17 cellular contexts compared by ENCODE assay signal in genomic region chr1:222586842-222587241, GRCh38. TPM values are rescaled to one million over a fixed set of nuclear protein-coding genes. Genes with fewer than 3 reads are reported as not detected.
DNase-seq lines count a peak whose midpoint lies in the region; ATAC-seq and TF ChIP-seq lines count a peak whose summit lies in the region.
"Had no signal": no experiment of that assay in that cellular context is flagged by ENCODE, and none has a peak within 500 bp of the region (broad histone marks: within the 10 kb centered on the region; RNA-seq: fewer than 3 reads in every experiment).

No MANE protein-coding gene starts in this region.

- peaks cover 54% of the 10 kb centered on the region for H3K4me1 ChIP-seq in Loucy (ENCODE audit: insufficient read depth, low read length, poor library complexity, severe bottlenecking)

- H3K9me3 Mint-ChIP-seq in stimulated activated naive CD8-positive, alpha-beta T cell treated with anti-CD3 and anti-CD28 coated beads, Interleukin-15, amount 100 ng/mL, for 72 hours, result no peaks in the 10 kb centered on the region
- H3K9me3 Mint-ChIP-seq in brain (peaks cover 0 to 2% (median 0%) of the 10 kb centered on the region in 5 experiments), endothelial cell (ENCODE audit: unreplicated experiment) (no peaks in the 10 kb centered on the region)

- no peaks in the 10 kb centered on the region for H3K9me2 ChIP-seq in Loucy (replicated peaks; ENCODE audit: low read depth, low read length)

- TF ChIP-seq CTCF in Loucy (conservative IDR thresholded peaks at IDR 0.05; ENCODE audit: low read length) (no peak), brain (conservative IDR thresholded peaks at IDR 0.05) (no peak), endothelial cell (IDR thresholded peaks at IDR 0.05; ENCODE audit: unreplicated experiment) (no peak)

- peaks cover 15% of the 10 kb centered on the region for H3K36me3 ChIP-seq in Loucy (ENCODE audit: insufficient read depth, low read length)

- peak overlapping the region; percentile 15 for H3K9ac ChIP-seq in Loucy (ENCODE audit: low read depth, low read length, poor library complexity, severe bottlenecking)

- peak; percentile 53 for ATAC-seq in stimulated activated naive CD8-positive, alpha-beta T cell treated with anti-CD3 and anti-CD28 coated beads, Interleukin-15, Interleukin-2, amounts not matched to agents 100 U/mL and 50 U/mL, for 24 hours
- no peak for ATAC-seq in stimulated activated naive CD8-positive, alpha-beta T cell treated with anti-CD3 and anti-CD28 coated beads, Interleukin-15, amount 100 ng/mL, for 72 hours
- ATAC-seq: HepG2 had no signal

- peak overlapping the region in 1 of 2 donors; percentile 42 for H3K4me3 Mint-ChIP-seq in stimulated activated naive CD8-positive, alpha-beta T cell treated with anti-CD3 and anti-CD28 coated beads, Interleukin-15, amount 100 ng/mL, for 72 hours
- H3K4me3 Mint-ChIP-seq in brain (peak overlapping the region in 4 of 5 experiments; percentile 11 to 62 (median 54)), endothelial cell (ENCODE audit: unreplicated experiment) (no peak overlapping the region)

- H3K27ac Mint-ChIP-seq in stimulated activated naive CD8-positive, alpha-beta T cell treated with anti-CD3 and anti-CD28 coated beads, Interleukin-15, amount 100 ng/mL, for 72 hours, result no peak overlapping the region
- H3K27ac Mint-ChIP-seq in brain (no peak overlapping the region), endothelial cell (ENCODE audit: unreplicated experiment) (no peak overlapping the region)

- H3K9me3 ChIP-seq in Loucy (ENCODE audit: insufficient read depth, low read depth, low read length), result no peaks in the 10 kb centered on the region
- H3K9me3 ChIP-seq: Caco-2, SJSA1 had no signal

- H3K27me3 Mint-ChIP-seq in stimulated activated naive CD8-positive, alpha-beta T cell treated with anti-CD3 and anti-CD28 coated beads, Interleukin-15, amount 100 ng/mL, for 72 hours, result no peaks in the 10 kb centered on the region
- H3K27me3 Mint-ChIP-seq in brain, result peaks cover 11% of the 10 kb centered on the region
- H3K27me3 Mint-ChIP-seq in endothelial cell (ENCODE audit: unreplicated experiment), result peaks cover 1% of the 10 kb centered on the region

- H2AFZ ChIP-seq in Loucy (ENCODE audit: low read length), result no peak overlapping the region

- H3K36me3 Mint-ChIP-seq in brain (peaks cover 49% of the 10 kb centered on the region), endothelial cell (ENCODE audit: low read depth, unreplicated experiment) (peaks cover 4% of the 10 kb centered on the region)

- H4K20me1 ChIP-seq in Loucy (ENCODE audit: insufficient read depth, low read length, poor library complexity, severe bottlenecking), result peaks cover 10% of the 10 kb centered on the region

- peaks cover 62% of the 10 kb centered on the region for H3K79me2 ChIP-seq in Loucy (ENCODE audit: insufficient read depth, low read length)

- peak overlapping the region; percentile 36 for H3K4me3 ChIP-seq in Loucy (ENCODE audit: low read length, poor library complexity, severe bottlenecking)
- H3K4me3 ChIP-seq: SJSA1 had no signal

- H3K4me1 Mint-ChIP-seq in stimulated activated naive CD8-positive, alpha-beta T cell treated with anti-CD3 and anti-CD28 coated beads, Interleukin-15, amount 100 ng/mL, for 72 hours, result peaks cover 58% of the 10 kb centered on the region
- peaks cover 73% of the 10 kb centered on the region for H3K4me1 Mint-ChIP-seq in brain
- H3K4me1 Mint-ChIP-seq in endothelial cell (ENCODE audit: unreplicated experiment), result peaks cover 13% of the 10 kb centered on the region

- H3K4me2 ChIP-seq in Loucy (ENCODE audit: low read depth, low read length, poor library complexity, severe bottlenecking), result peak overlapping the region; percentile 91

- H3K27me3 ChIP-seq in Loucy (ENCODE audit: insufficient read depth, low read length, poor library complexity, severe bottlenecking), result peaks cover 18% of the 10 kb centered on the region
- H3K27me3 ChIP-seq: SJSA1 had no signal

- no peaks in the 10 kb centered on the region for H3F3A ChIP-seq in Loucy (ENCODE audit: low read depth)

- DNase-seq in stimulated activated naive CD8-positive, alpha-beta T cell treated with anti-CD3 and anti-CD28 coated beads, Interleukin-15, Interleukin-2, amounts not matched to agents 100 U/mL and 50 U/mL, for 24 hours, result no peak
- no peak for DNase-seq in stimulated activated naive CD8-positive, alpha-beta T cell treated with anti-CD3 and anti-CD28 coated beads, Interleukin-15, amount 100 ng/mL, for 72 hours
- DNase-seq in endothelial cell (ENCODE audit: low spot score), result no peak
- no peak for DNase-seq in HT-29 (ENCODE audit: low spot score)
- no peak for DNase-seq in NCI-H2081 (lab: John Stamatoyannopoulos, UW)
- DNase-seq: Caco-2, DMS53, H7, MV-4-11, NCI-H1417 treated with DMSO at 0.1 percent for 48 hours, NCI-H2029 treated with DMSO at 0.1 percent for 48 hours, NCI-H524, OCI-M1 had no signal

RNA-seq across cellular contexts. Expression of gene TAF1A, which starts 2.9 kb away (rescaled TPM):
- 3.9 TPM for polyA plus RNA-seq in brain (ENCODE audit: insufficient read depth, low read depth, low replicate concordance)
- total RNA-seq in endothelial cell (ENCODE audit: unreplicated experiment), result 6.6 TPM
- total RNA-seq in HT-29 (2014; rRNA removed; shearing (Covaris generic)), result 4.8 and 5.3 TPM in 2 replicates

RNA-seq across cellular contexts. Expression of gene MIA3, which starts 31.1 kb away (rescaled TPM):
- polyA plus RNA-seq in brain (ENCODE audit: insufficient read depth, low read depth, low replicate concordance), result 27.4 TPM
- 48.5 TPM for total RNA-seq in endothelial cell (ENCODE audit: unreplicated experiment)
- total RNA-seq in HT-29 (2014; rRNA removed; shearing (Covaris generic)), result 19.0 and 38.3 TPM in 2 replicates

RNA-seq across cellular contexts. Expression of gene HHIPL2, which starts 38.9 kb away (rescaled TPM):
- not detected for polyA plus RNA-seq in brain (ENCODE audit: insufficient read depth, low read depth, low replicate concordance)
- total RNA-seq in endothelial cell (ENCODE audit: unreplicated experiment), result 0.62 TPM
- total RNA-seq in HT-29 (2014; rRNA removed; shearing (Covaris generic)), result 1.8 TPM in 1 of 2 replicates, not detected in the other
